Comparison of ENCODE assay signal across 37 cellular contexts in the genomic region with DNA sequence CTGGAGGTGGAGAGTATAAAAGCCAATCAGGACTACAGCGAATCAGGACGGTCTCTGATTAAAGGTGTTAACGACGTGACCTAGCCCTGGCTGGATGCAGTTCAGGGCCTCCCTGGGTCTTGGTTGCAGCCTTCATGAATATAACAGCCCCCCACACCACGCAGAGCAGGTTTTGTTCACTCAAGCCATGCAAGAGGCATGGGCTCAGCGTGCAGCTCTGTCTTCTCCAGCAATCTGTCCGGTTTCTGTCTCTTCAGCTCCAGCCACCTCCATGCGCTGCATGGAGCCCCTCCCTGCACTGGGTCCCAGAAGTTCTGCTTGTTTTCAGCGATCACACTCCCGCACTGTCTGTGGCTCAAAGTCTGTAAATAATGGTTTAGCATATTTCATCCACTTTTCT. TPM values are rescaled to one million over a fixed set of nuclear protein-coding genes. Genes with fewer than 3 reads are reported as not detected.
"Had no signal": no experiment of that assay in that cellular context is flagged by ENCODE, and none has a peak within 500 bp of the region (broad histone marks: within the 10 kb centered on the region; RNA-seq: fewer than 3 reads in every experiment).

No MANE protein-coding gene starts in this region.

- H3K4me1 ChIP-seq: adrenal gland, ascending aorta, breast epithelium had no signal

- H3K9me3 ChIP-seq: adrenal gland, ascending aorta, body of pancreas, breast epithelium had no signal

- H3K4me3 Mint-ChIP-seq: activated naive CD4-positive, alpha-beta T cell treated with anti-CD3 and anti-CD28 coated beads for 36 hours; activated naive CD4-positive, alpha-beta T cell treated with anti-CD3 and anti-CD28 coated beads, Interleukin-2, amount 10 ng/mL, durations not matched to agents 7 days and 5 days; activated naive CD4-positive, alpha-beta T cell treated with anti-CD3 and anti-CD28 coated beads, Interleukin-2, amount 50 U/mL, for 24 hours; activated naive CD8-positive, alpha-beta T cell; activated naive CD8-positive, alpha-beta T cell treated with anti-CD3 and anti-CD28 coated beads for 36 hours; activated naive CD8-positive, alpha-beta T cell treated with anti-CD3 and anti-CD28 coated beads, Interleukin-2, amount 10 ng/mL, durations not matched to agents 7 days and 5 days; activated naive CD8-positive, alpha-beta T cell treated with anti-CD3 and anti-CD28 coated beads, Interleukin-2, amount 50 U/mL, for 24 hours; activated T-cell treated with anti-CD3 and anti-CD28 coated beads, Interleukin-2, amount 50 U/mL, for 24 hours; activated T-cell treated with anti-CD3 and anti-CD28 coated beads, Interleukin-2, amount 50 U/mL, for 4 hours; activated T-cell treated with anti-CD3 and anti-CD28 coated beads, Interleukin-2, amount 50 U/mL, for 72 hours; activated T-helper 1 cell treated with anti-CD3 and anti-CD28 coated beads, Interleukin-12 subunit alpha, Interleukin-12 subunit beta, Interleukin-2, Interleukin-4 antibody, amounts not matched to agents 30 ng/mL and 10 ng/mL and 1 ng/mL, durations not matched to agents 14 hours and 24 hours and 36 hours; activated T-helper 17 cell treated with anti-CD3 and anti-CD28 coated beads, Interleukin-2, amount 50 U/mL, for 72 hours; brain; central memory CD8-positive, alpha-beta T cell had no signal

- H3K4me3 ChIP-seq: adrenal gland, ascending aorta, body of pancreas, breast epithelium, cardiac muscle cell had no signal

- H3K36me3 Mint-ChIP-seq: activated naive CD4-positive, alpha-beta T cell treated with anti-CD3 and anti-CD28 coated beads, Interleukin-2, amount 10 ng/mL, durations not matched to agents 7 days and 5 days; activated naive CD4-positive, alpha-beta T cell treated with anti-CD3 and anti-CD28 coated beads, Interleukin-2, amount 50 U/mL, for 24 hours; activated naive CD4-positive, alpha-beta T cell treated with anti-CD3 and anti-CD28 coated beads, Interleukin-2, amount 50 U/mL, for 72 hours; activated naive CD8-positive, alpha-beta T cell; activated naive CD8-positive, alpha-beta T cell treated with anti-CD3 and anti-CD28 coated beads for 36 hours; activated naive CD8-positive, alpha-beta T cell treated with anti-CD3 and anti-CD28 coated beads, Interleukin-2, amount 10 ng/mL, durations not matched to agents 7 days and 5 days; brain had no signal

- ATAC-seq: activated naive CD4-positive, alpha-beta T cell treated with anti-CD3 and anti-CD28 coated beads, Interleukin-2, amount 50 U/mL, for 72 hours; activated naive CD8-positive, alpha-beta T cell treated with anti-CD3 and anti-CD28 coated beads, Interleukin-2, amount 50 U/mL, for 24 hours; activated T-cell treated with anti-CD3 and anti-CD28 coated beads, Interleukin-2, amount 50 U/mL, for 4 hours; activated T-cell treated with anti-CD3 and anti-CD28 coated beads, Interleukin-2, amount 50 U/mL, for 72 hours; activated T-helper 17 cell treated with anti-CD3 and anti-CD28 coated beads, Interleukin-2, amount 50 U/mL, for 72 hours; body of pancreas had no signal

- H3K27me3 ChIP-seq: ascending aorta, body of pancreas, brain microvascular endothelial cell had no signal

- H3K27ac ChIP-seq: adrenal gland, ascending aorta, body of pancreas, brain microvascular endothelial cell, breast epithelium, cardiac muscle cell had no signal

- H3K9me3 Mint-ChIP-seq: activated naive CD4-positive, alpha-beta T cell treated with anti-CD3 and anti-CD28 coated beads for 36 hours; activated naive CD4-positive, alpha-beta T cell treated with anti-CD3 and anti-CD28 coated beads, Interleukin-2, amount 10 ng/mL, durations not matched to agents 7 days and 5 days; activated naive CD4-positive, alpha-beta T cell treated with anti-CD3 and anti-CD28 coated beads, Interleukin-2, amount 50 U/mL, for 24 hours; activated naive CD4-positive, alpha-beta T cell treated with anti-CD3 and anti-CD28 coated beads, Interleukin-2, amount 50 U/mL, for 72 hours; activated naive CD8-positive, alpha-beta T cell treated with anti-CD3 and anti-CD28 coated beads for 36 hours; activated naive CD8-positive, alpha-beta T cell treated with anti-CD3 and anti-CD28 coated beads, Interleukin-2, amount 10 ng/mL, durations not matched to agents 7 days and 5 days; activated naive CD8-positive, alpha-beta T cell treated with anti-CD3 and anti-CD28 coated beads, Interleukin-2, amount 50 U/mL, for 24 hours; activated T-cell treated with anti-CD3 and anti-CD28 coated beads, Interleukin-2, amount 50 U/mL, for 24 hours; activated T-cell treated with anti-CD3 and anti-CD28 coated beads, Interleukin-2, amount 50 U/mL, for 4 hours; activated T-cell treated with anti-CD3 and anti-CD28 coated beads, Interleukin-2, amount 50 U/mL, for 72 hours; activated T-helper 1 cell treated with anti-CD3 and anti-CD28 coated beads, Interleukin-12 subunit alpha, Interleukin-12 subunit beta, Interleukin-2, Interleukin-4 antibody, amounts not matched to agents 30 ng/mL and 10 ng/mL and 1 ng/mL, durations not matched to agents 14 hours and 24 hours and 36 hours; activated T-helper 17 cell treated with anti-CD3 and anti-CD28 coated beads, Interleukin-2, amount 50 U/mL, for 72 hours; activated T-helper 2 cell treated with anti-CD3 and anti-CD28 coated beads, Interferon-gamma antibody, Interleukin-2, Interleukin-4, amounts not matched to agents 10 μg/mL and 5 μg/mL and 100 μg/mL, durations not matched to agents 14 hours and 24 hours and 36 hours; central memory CD8-positive, alpha-beta T cell had no signal

- DNase-seq: activated effector memory CD4-positive, alpha-beta T cell treated with anti-CD3 and anti-CD28 coated beads, Interleukin-2, amount 50 U/mL, for 16 hours; activated effector memory CD4-positive, alpha-beta T cell treated with Interleukin-2 at 50 U/mL for 16 hours; activated gamma-delta T cell; activated gamma-delta T cell treated with Interleukin-2 at 50 U/mL for 16 hours; activated naive CD4-positive, alpha-beta T cell; activated naive CD4-positive, alpha-beta T cell treated with anti-CD3 and anti-CD28 coated beads for 36 hours; activated naive CD4-positive, alpha-beta T cell treated with anti-CD3 and anti-CD28 coated beads, Interleukin-2, amount 10 ng/mL, durations not matched to agents 7 days and 5 days; activated naive CD4-positive, alpha-beta T cell treated with anti-CD3 and anti-CD28 coated beads, Interleukin-2, amount 50 U/mL, for 16 hours; activated naive CD4-positive, alpha-beta T cell treated with Interleukin-2 at 50 U/mL for 16 hours; activated naive CD8-positive, alpha-beta T cell treated with anti-CD3 and anti-CD28 coated beads for 36 hours; activated naive CD8-positive, alpha-beta T cell treated with anti-CD3 and anti-CD28 coated beads, Interleukin-2, amount 10 ng/mL, durations not matched to agents 7 days and 5 days; activated naive CD8-positive, alpha-beta T cell treated with anti-CD3 and anti-CD28 coated beads, Interleukin-2, amount 50 U/mL, for 24 hours; activated T-cell treated with anti-CD3 and anti-CD28 coated beads, Interleukin-2, amount 50 U/mL, for 24 hours; activated T-cell treated with anti-CD3 and anti-CD28 coated beads, Interleukin-2, amount 50 U/mL, for 4 hours; activated T-cell treated with anti-CD3 and anti-CD28 coated beads, Interleukin-2, amount 50 U/mL, for 48 hours; activated T-cell treated with anti-CD3 and anti-CD28 coated beads, Interleukin-2, amount 50 U/mL, for 72 hours; adrenal gland; amniotic stem cell; amygdala; anterior cingulate cortex; aorta; body of pancreas; brain microvascular endothelial cell; caudate nucleus; central memory CD4-positive, alpha-beta T cell; cerebellar nuclear complex had no signal

- H3K4me1 Mint-ChIP-seq: activated T-helper 17 cell treated with anti-CD3 and anti-CD28 coated beads, Interleukin-2, amount 50 U/mL, for 72 hours had no signal

- H3K36me3 ChIP-seq: adrenal gland, ascending aorta, brain microvascular endothelial cell, breast epithelium, cardiac muscle cell had no signal

- H3K27ac Mint-ChIP-seq: activated naive CD4-positive, alpha-beta T cell treated with anti-CD3 and anti-CD28 coated beads for 36 hours; activated naive CD4-positive, alpha-beta T cell treated with anti-CD3 and anti-CD28 coated beads, Interleukin-2, amount 10 ng/mL, durations not matched to agents 7 days and 5 days; activated naive CD4-positive, alpha-beta T cell treated with anti-CD3 and anti-CD28 coated beads, Interleukin-2, amount 50 U/mL, for 24 hours; activated naive CD4-positive, alpha-beta T cell treated with anti-CD3 and anti-CD28 coated beads, Interleukin-2, amount 50 U/mL, for 72 hours; activated naive CD8-positive, alpha-beta T cell; activated naive CD8-positive, alpha-beta T cell treated with anti-CD3 and anti-CD28 coated beads for 36 hours; activated naive CD8-positive, alpha-beta T cell treated with anti-CD3 and anti-CD28 coated beads, Interleukin-2, amount 10 ng/mL, durations not matched to agents 7 days and 5 days; activated naive CD8-positive, alpha-beta T cell treated with anti-CD3 and anti-CD28 coated beads, Interleukin-2, amount 50 U/mL, for 24 hours; activated T-cell treated with anti-CD3 and anti-CD28 coated beads, Interleukin-2, amount 50 U/mL, for 24 hours; activated T-cell treated with anti-CD3 and anti-CD28 coated beads, Interleukin-2, amount 50 U/mL, for 72 hours; activated T-helper 1 cell treated with anti-CD3 and anti-CD28 coated beads, Interleukin-12 subunit alpha, Interleukin-12 subunit beta, Interleukin-2, Interleukin-4 antibody, amounts not matched to agents 30 ng/mL and 10 ng/mL and 1 ng/mL, durations not matched to agents 14 hours and 24 hours and 36 hours; activated T-helper 17 cell treated with anti-CD3 and anti-CD28 coated beads, Interleukin-2, amount 50 U/mL, for 72 hours; activated T-helper 2 cell treated with anti-CD3 and anti-CD28 coated beads, Interferon-gamma antibody, Interleukin-2, Interleukin-4, amounts not matched to agents 10 μg/mL and 5 μg/mL and 100 μg/mL, durations not matched to agents 14 hours and 24 hours and 36 hours; brain had no signal

RNA-seq across cellular contexts. Expression of a gene that starts 57.1 kb away (rescaled TPM):
- total RNA-seq: activated naive CD4-positive, alpha-beta T cell treated with anti-CD3 and anti-CD28 coated beads for 36 hours; activated T-helper 1 cell treated with anti-CD3 and anti-CD28 coated beads, Interleukin-12 subunit alpha, Interleukin-12 subunit beta, Interleukin-2, Interleukin-4 antibody, amounts not matched to agents 30 ng/mL and 10 ng/mL and 1 ng/mL, durations not matched to agents 14 hours and 24 hours and 36 hours; activated T-helper 17 cell treated with anti-CD3 and anti-CD28 coated beads, Interleukin-2, amount 50 U/mL, for 72 hours had no signal
